Comparison of ENCODE assay signal across 22 cellular contexts in the genomic region with DNA sequence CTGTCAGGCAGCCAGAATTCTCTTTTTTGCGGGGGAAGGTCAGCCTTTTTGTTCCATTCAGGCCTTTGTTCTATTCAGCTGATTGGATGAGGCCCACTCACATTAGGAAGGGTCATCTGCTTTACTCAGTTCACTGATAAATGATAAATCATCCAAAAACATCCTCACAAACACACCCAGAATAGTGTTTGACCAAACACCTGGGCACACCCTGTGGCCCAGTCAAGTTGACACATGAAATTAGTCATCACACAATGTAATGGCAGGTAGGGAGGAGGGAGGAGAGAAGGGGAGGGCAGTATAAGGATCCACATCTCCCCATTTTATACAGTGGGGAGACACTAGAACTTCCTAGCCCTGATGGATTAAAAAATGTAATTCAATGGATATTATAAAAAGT. TPM values are rescaled to one million over a fixed set of nuclear protein-coding genes. Genes with fewer than 3 reads are reported as not detected.
DNase-seq lines count a peak whose midpoint lies in the region; ATAC-seq, FAIRE-seq and TF ChIP-seq lines count a peak whose summit lies in the region.
"Had no signal": no experiment of that assay in that cellular context is flagged by ENCODE, and none has a peak within 500 bp of the region (broad histone marks: within the 10 kb centered on the region; RNA-seq: fewer than 3 reads in every experiment).

No MANE protein-coding gene starts in this region.

- no peaks in the 10 kb centered on the region for H4K20me1 ChIP-seq in HCT116 (ENCODE audit: insufficient read depth)

- RAD21 ChIA-PET in HCT116 (lab: Charles Lee; ENCODE audit: low non-redundant PET in 1 of 2, low total read pairs in 2 of 2, uncharacterized antibody in 2 of 2, unreplicated experiment in 2 of 2), result no interaction called here

- ATAC-seq in HCT116 (peak; percentile 67), activated B cell treated with CpG ODN at 0.5 μM for 24 hours (ENCODE audit: low read depth) (no peak), mucosa of descending colon (peak; percentile 84), GM21737 (IDR thresholded peaks at IDR 0.05; ENCODE audit: unreplicated experiment) (no peak)
- ATAC-seq: activated naive CD4-positive, alpha-beta T cell treated with anti-CD3 and anti-CD28 coated beads, Interleukin-2, amount 50 U/mL, for 72 hours; GM12878; WTC11 had no signal

- no peak for TF ChIP-seq CTCF in HCT116 (IDR thresholded peaks at IDR 0.05 in 2 of 3, conservative IDR thresholded peaks at IDR 0.05 in 1 of 3; ENCODE audit: borderline replicate concordance in 1 of 3, insufficient read depth in 1 of 3, low read depth in 2 of 3, low read length in 2 of 3)
- TF ChIP-seq CTCF in activated B cell treated with CpG ODN at 0.5 μM for 24 hours (IDR thresholded peaks at IDR 0.05), result no peak
- no peak for TF ChIP-seq CTCF in mucosa of descending colon (IDR thresholded peaks at IDR 0.05)
- no peak for TF ChIP-seq CTCF in tibial artery (IDR thresholded peaks at IDR 0.05)
- TF ChIP-seq CTCF in GM20000 (IDR thresholded peaks at IDR 0.05; ENCODE audit: extremely low read depth, missing control alignments), result no peak

- no peak for FAIRE-seq in RCC 7860 (lab: Jason Lieb, UNC)
- FAIRE-seq: GM12878 had no signal

- no peaks in the 10 kb centered on the region for H3K27me3 ChIP-seq in HCT116 (ENCODE audit: insufficient read depth, low read length)
- no peaks in the 10 kb centered on the region for H3K27me3 ChIP-seq in tibial artery
- H3K27me3 ChIP-seq: upper lobe of right lung had no signal

- no TSS peak for BruUV-seq in HCT116 (replicated peaks; lab: Mats Ljungman, UMichigan)

- DNase-seq in HCT116 (ENCODE audit: low read depth, low spot score) (no peak), NCI-H146 treated with DMSO at 0.1 percent for 48 hours (lab: John Stamatoyannopoulos, UW; ENCODE audit: unreplicated experiment) (peak; percentile 52), activated B cell treated with CpG ODN at 0.5 μM for 24 hours (no peak), mucosa of descending colon (peak in 1 of 3 donors; percentile 14), RCC 7860 (ENCODE audit: low spot score) (no peak), tibial artery (no peak), GM20000 (ENCODE audit: low spot score) (no peak)
- DNase-seq: activated CD4-positive, alpha-beta memory T cell treated with anti-CD3 and anti-CD28 coated beads for 36 hours; AML-193; aorta; caudate nucleus; CD8-positive, alpha-beta memory T cell; T-helper 9 cell; upper lobe of right lung had no signal

- H3K36me3 ChIP-seq in HCT116 (ENCODE audit: control insufficient read depth in 1 of 2, insufficient read depth in 2 of 2, low read length in 2 of 2) (no peaks in the 10 kb centered on the region), mucosa of descending colon (ENCODE audit: low read depth) (no peaks in the 10 kb centered on the region), tibial artery (no peaks in the 10 kb centered on the region)
- H3K36me3 ChIP-seq: prostate gland, upper lobe of right lung had no signal

- CTCF ChIA-PET in HCT116 (lab: Charles Lee) (no interaction called here), activated B cell treated with CpG ODN at 0.5 μM for 24 hours (lab: Charles Lee) (no interaction called here)

- peak overlapping the region; percentile 92 for H2AFZ ChIP-seq in HCT116 (ENCODE audit: low read depth, low read length, poor library complexity, severe bottlenecking)

- no peak for TF ChIP-seq POLR2A in HCT116 (IDR thresholded peaks at IDR 0.05; ENCODE audit: borderline replicate concordance, extremely low read depth, insufficient read depth, insufficient read length)

- H3K9me3 ChIP-seq in HCT116 (ENCODE audit: control insufficient read depth in 1 of 2, insufficient read depth in 1 of 2, low read depth in 1 of 2, low read length in 2 of 2) (peaks cover 4 to 5% of the 10 kb centered on the region in 2 experiments; a peak in 2 of 4 replicates), mucosa of descending colon (no peaks in the 10 kb centered on the region), tibial artery (no peaks in the 10 kb centered on the region)
- H3K9me3 ChIP-seq: prostate gland, upper lobe of right lung had no signal

- intact Hi-C loops in HCT116 (cut with micrococcal nuclease) (loop anchor here (5.0 to 10.0 kb wide), 2 partner anchors 92 to 620 kb away; partner anchors contain the start of gene NPC1), activated B cell treated with CpG ODN at 0.5 μM for 24 hours (cut with micrococcal nuclease) (no loop called here), mucosa of descending colon (cut with DNase I, micrococcal nuclease) (no loop called here), tibial artery (cut with DNase I; ENCODE audit: low total_unique reads) (no loop called here)

- H3K4me1 ChIP-seq in HCT116 (ENCODE audit: control insufficient read depth in 1 of 2, insufficient read depth in 2 of 2, low read length in 2 of 2), result peaks cover 4 to 16% of the 10 kb centered on the region in 2 experiments
- H3K4me1 ChIP-seq in mucosa of descending colon (ENCODE audit: low read depth), result no peaks in the 10 kb centered on the region
- peaks cover 0 to 19% (median 4%) of the 10 kb centered on the region in 4 donors for H3K4me1 ChIP-seq in tibial artery
- H3K4me1 ChIP-seq: prostate gland, upper lobe of right lung had no signal

- peak overlapping the region; percentile 93 for H3K27ac Mint-ChIP-seq in activated B cell treated with CpG ODN at 0.5 μM for 24 hours
- H3K27ac Mint-ChIP-seq: activated CD4-positive, alpha-beta memory T cell treated with anti-CD3 and anti-CD28 coated beads for 36 hours; activated naive CD4-positive, alpha-beta T cell treated with anti-CD3 and anti-CD28 coated beads, Interleukin-2, amount 50 U/mL, for 72 hours; activated T-helper 2 cell treated with anti-CD3 and anti-CD28 coated beads, Interferon-gamma antibody, Interleukin-2, Interleukin-4, amounts not matched to agents 10 μg/mL and 5 μg/mL and 100 μg/mL, durations not matched to agents 14 hours and 24 hours and 36 hours; CD8-positive, alpha-beta memory T cell; dendritic cell treated with granulocyte-macrophage colony-stimulating factor and Interleukin-4, amounts not matched to agents 40 ng/mL and 50 ng/mL, for 4 days; WTC11 had no signal

- POLR2A ChIA-PET in HCT116 (lab: Charles Lee) (no interaction called here), activated B cell treated with CpG ODN at 0.5 μM for 24 hours (lab: Charles Lee) (interaction anchor here (0.8 to 2.0 kb wide), 2 partner anchors 10 to 42 kb away, joined by 4 to 10 read pairs; partner anchors contain the start of gene RIOK3)

- no peaks in the 10 kb centered on the region for H3K79me2 ChIP-seq in HCT116 (ENCODE audit: insufficient read depth, low read length)

- H3K4me3 Mint-ChIP-seq in activated B cell treated with CpG ODN at 0.5 μM for 24 hours, result peak overlapping the region; percentile 85
- H3K4me3 Mint-ChIP-seq: activated CD4-positive, alpha-beta memory T cell treated with anti-CD3 and anti-CD28 coated beads for 36 hours; CD8-positive, alpha-beta memory T cell; dendritic cell treated with granulocyte-macrophage colony-stimulating factor and Interleukin-4, amounts not matched to agents 40 ng/mL and 50 ng/mL, for 4 days; WTC11 had no signal

- H3K9ac ChIP-seq in HCT116 (ENCODE audit: low read length), result no peak overlapping the region

- H3K4me2 ChIP-seq in HCT116 (ENCODE audit: low read length), result peak overlapping the region; percentile 51

- no peak overlapping the region for H3K4me3 ChIP-seq in HCT116 (replicated peaks in 1 of 2; ENCODE audit: low read depth in 1 of 2, low read length in 2 of 2)
- no peak overlapping the region for H3K4me3 ChIP-seq in mucosa of descending colon
- H3K4me3 ChIP-seq in tibial artery, result no peak overlapping the region
- H3K4me3 ChIP-seq: GM12878, lung, prostate gland, upper lobe of right lung had no signal

- H3K36me3 Mint-ChIP-seq in activated B cell treated with CpG ODN at 0.5 μM for 24 hours (ENCODE audit: low read depth), result peaks cover 6% of the 10 kb centered on the region
- H3K36me3 Mint-ChIP-seq: activated CD4-positive, alpha-beta memory T cell treated with anti-CD3 and anti-CD28 coated beads for 36 hours; CD8-positive, alpha-beta memory T cell; WTC11 had no signal

- no peaks in the 10 kb centered on the region for H3K27me3 Mint-ChIP-seq in activated B cell treated with CpG ODN at 0.5 μM for 24 hours
- H3K27me3 Mint-ChIP-seq: activated CD4-positive, alpha-beta memory T cell treated with anti-CD3 and anti-CD28 coated beads for 36 hours; CD8-positive, alpha-beta memory T cell; dendritic cell treated with granulocyte-macrophage colony-stimulating factor and Interleukin-4, amounts not matched to agents 40 ng/mL and 50 ng/mL, for 4 days had no signal

- no peak overlapping the region for H3K27ac ChIP-seq in HCT116 (ENCODE audit: low read depth, low read length)
- no peak overlapping the region for H3K27ac ChIP-seq in tibial artery
- H3K27ac ChIP-seq: upper lobe of right lung had no signal

- peaks cover 64% of the 10 kb centered on the region for H3K4me1 Mint-ChIP-seq in activated B cell treated with CpG ODN at 0.5 μM for 24 hours
- H3K4me1 Mint-ChIP-seq: WTC11 had no signal

- no peak for TF ChIP-seq RAD21 in HCT116 (IDR thresholded peaks at IDR 0.05; ENCODE audit: low read depth)

- no peaks in the 10 kb centered on the region for H3K9me2 ChIP-seq in HCT116 (ENCODE audit: insufficient read depth)

- H3K9me3 Mint-ChIP-seq in activated B cell treated with CpG ODN at 0.5 μM for 24 hours, result no peaks in the 10 kb centered on the region
- H3K9me3 Mint-ChIP-seq: activated CD4-positive, alpha-beta memory T cell treated with anti-CD3 and anti-CD28 coated beads for 36 hours; activated naive CD4-positive, alpha-beta T cell treated with anti-CD3 and anti-CD28 coated beads, Interleukin-2, amount 50 U/mL, for 72 hours; CD8-positive, alpha-beta memory T cell; dendritic cell treated with granulocyte-macrophage colony-stimulating factor and Interleukin-4, amounts not matched to agents 40 ng/mL and 50 ng/mL, for 4 days had no signal

TF ChIP-seq in HCT116, 20 proteins besides CTCF, POLR2A, EP300 and RAD21 (continues in another document):
- TF ChIP-seq CEBPB (IDR thresholded peaks at IDR 0.05; ENCODE audit: low read depth) (no peak), ELF1 (IDR thresholded peaks at IDR 0.05; ENCODE audit: borderline replicate concordance, low read depth) (no peak), MAX (IDR thresholded peaks at IDR 0.05) (no peak), SRF (IDR thresholded peaks at IDR 0.05; ENCODE audit: low read depth) (no peak), FOSL1 (IDR thresholded peaks at IDR 0.05; ENCODE audit: low read depth) (peak; percentile 54), YY1 (IDR thresholded peaks at IDR 0.05; ENCODE audit: extremely low read depth, insufficient replicate concordance, low read depth, low read length) (no peak)

RNA-seq across cellular contexts. Expression of gene RMC1, which starts 8.3 kb away (rescaled TPM):
- total RNA-seq in HCT116 (2021; ENCODE audit: unreplicated experiment), result 38.4 TPM
- polyA plus RNA-seq in HCT116 (2012), result 23.8 and 30.7 TPM in 2 replicates
- 58.4 and 71.2 TPM in 2 replicates for total RNA-seq in activated B cell treated with CpG ODN at 0.5 μM for 24 hours
- 10 to 100 TPM; 30.4 to 33.5 (median 30.5) TPM for total RNA-seq in mucosa of descending colon

RNA-seq across cellular contexts. Expression of gene RIOK3, which starts 41.9 kb away (rescaled TPM):
- total RNA-seq in HCT116 (2021; ENCODE audit: unreplicated experiment) (42.5 TPM), activated B cell treated with CpG ODN at 0.5 μM for 24 hours (90.4 and 92.4 TPM in 2 replicates), mucosa of descending colon (100 to 1,000 TPM in 2 of 3 donors, 10 to 100 TPM in 1; 96.3 to 176 (median 171) TPM)
- 46.4 and 54.2 TPM in 2 replicates for polyA plus RNA-seq in HCT116 (2012)

Comparison
In these comparisons a context has a peak if more than half of its experiments do, and no peak if none do; other contexts are left out.
1. ATAC-seq: peak in HCT116 (single experiment) and mucosa of descending colon (single experiment); none in activated B cell treated with CpG ODN at 0.5 μM for 24 hours (single experiment) and GM21737 (single experiment).